ENCODE assay signal across 25 cellular contexts in the genomic region with DNA sequence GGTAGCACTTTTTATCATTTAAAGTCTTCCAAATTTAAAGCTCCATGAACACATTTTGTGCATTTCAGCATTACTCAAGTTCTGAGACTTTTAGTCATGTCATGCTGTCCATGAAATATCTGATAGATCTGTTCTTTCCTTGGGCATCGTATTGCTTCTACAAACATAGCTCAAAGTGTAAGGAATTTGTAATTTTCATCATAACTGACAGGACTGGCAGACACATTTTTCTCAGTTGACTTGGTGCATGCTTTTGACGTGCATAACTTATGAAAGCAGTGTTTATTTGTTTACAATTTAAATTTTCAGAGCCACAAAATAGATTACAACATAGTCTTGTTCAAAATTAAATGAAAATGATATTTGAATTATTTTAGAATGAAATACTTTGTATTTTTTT.
"Had no signal": no experiment of that assay in that cellular context is flagged by ENCODE, and none has a peak within 500 bp of the region (broad histone marks: within the 10 kb centered on the region; RNA-seq: fewer than 3 reads in every experiment).

No MANE protein-coding gene starts in this region.

- H3K4me3 ChIP-seq: colonic mucosa, esophagus muscularis mucosa, gastrocnemius medialis, lung, right lobe of liver, thoracic aorta, tibial nerve, upper lobe of left lung had no signal

- H3K27ac Mint-ChIP-seq: memory B cell; natural killer cell; progenitor cell of endocrine pancreas; stimulated activated naive B cell treated with anti-CD40 and anti-IgM and Interleukin-4, amounts not matched to agents 10 μg/mL and 1 μg/mL and 100 μg/mL, for 72 hours; stimulated activated naive CD8-positive, alpha-beta T cell treated with anti-CD3 and anti-CD28 coated beads, Interleukin-15, Interleukin-2, amounts not matched to agents 100 ng/mL and 50 ng/mL, for 24 hours had no signal

- H3K4me1 Mint-ChIP-seq: memory B cell; natural killer cell; neural crest cell; stimulated activated naive B cell treated with anti-CD40 and anti-IgM and Interleukin-4, amounts not matched to agents 10 μg/mL and 1 μg/mL and 100 μg/mL, for 72 hours had no signal

- H3K9me3 ChIP-seq: colonic mucosa, esophagus muscularis mucosa, gastrocnemius medialis, neutrophil, right lobe of liver, thoracic aorta, tibial nerve, upper lobe of left lung had no signal

- H3K27ac ChIP-seq: colonic mucosa, esophagus muscularis mucosa, neutrophil, parathyroid adenoma, right lobe of liver, thoracic aorta, tibial nerve, upper lobe of left lung had no signal

- ATAC-seq: gastrocnemius medialis; left lobe of liver; natural killer cell; right lobe of liver; stimulated activated naive B cell treated with anti-CD40 and anti-IgM and Interleukin-4, amounts not matched to agents 10 μg/mL and 1 μg/mL and 100 μg/mL, for 72 hours had no signal

- H3K27me3 Mint-ChIP-seq: memory B cell; progenitor cell of endocrine pancreas; stimulated activated naive B cell treated with anti-CD40 and anti-IgM and Interleukin-4, amounts not matched to agents 10 μg/mL and 1 μg/mL and 100 μg/mL, for 72 hours; stimulated activated naive CD8-positive, alpha-beta T cell treated with anti-CD3 and anti-CD28 coated beads, Interleukin-15, Interleukin-2, amounts not matched to agents 100 ng/mL and 50 ng/mL, for 24 hours had no signal

- DNase-seq: colonic mucosa; dermis blood vessel endothelial cell; effector memory CD4-positive, alpha-beta T cell; foreskin fibroblast; gastrocnemius medialis; head of caudate nucleus; kidney; natural killer cell; right lobe of liver; small intestine; stimulated activated CD4-positive, alpha-beta T cell treated with anti-CD3 and anti-CD28 coated beads, Interleukin-15, amount 100 ng/mL, for 24 hours; stimulated activated CD4-positive, alpha-beta T cell treated with anti-CD3 and anti-CD28 coated beads, Interleukin-2, amount 100 ng/mL, for 48 hours; stimulated activated naive B cell treated with anti-CD40 and anti-IgM and Interleukin-4, amounts not matched to agents 10 μg/mL and 1 μg/mL and 100 μg/mL, for 72 hours; upper lobe of left lung had no signal

- H3K9ac ChIP-seq: parathyroid adenoma had no signal

- H3K4me3 Mint-ChIP-seq: memory B cell; natural killer cell; neural crest cell; stimulated activated naive B cell treated with anti-CD40 and anti-IgM and Interleukin-4, amounts not matched to agents 10 μg/mL and 1 μg/mL and 100 μg/mL, for 72 hours; stimulated activated naive CD8-positive, alpha-beta T cell treated with anti-CD3 and anti-CD28 coated beads, Interleukin-15, Interleukin-2, amounts not matched to agents 100 ng/mL and 50 ng/mL, for 24 hours had no signal

- H3K4me1 ChIP-seq: colonic mucosa, esophagus muscularis mucosa, gastrocnemius medialis, parathyroid adenoma, right lobe of liver, tibial nerve, upper lobe of left lung had no signal

- H3K36me3 ChIP-seq: colonic mucosa, esophagus muscularis mucosa, gastrocnemius medialis, neutrophil, right lobe of liver, thoracic aorta, tibial nerve, upper lobe of left lung had no signal

- H3K36me3 Mint-ChIP-seq: memory B cell; natural killer cell; stimulated activated naive B cell treated with anti-CD40 and anti-IgM and Interleukin-4, amounts not matched to agents 10 μg/mL and 1 μg/mL and 100 μg/mL, for 72 hours had no signal

- H3K27me3 ChIP-seq: colonic mucosa, esophagus muscularis mucosa, gastrocnemius medialis, neutrophil, right lobe of liver, tibial nerve, upper lobe of left lung had no signal
